Comparison of ENCODE assay signal across 1 cellular context in the genomic region with DNA sequence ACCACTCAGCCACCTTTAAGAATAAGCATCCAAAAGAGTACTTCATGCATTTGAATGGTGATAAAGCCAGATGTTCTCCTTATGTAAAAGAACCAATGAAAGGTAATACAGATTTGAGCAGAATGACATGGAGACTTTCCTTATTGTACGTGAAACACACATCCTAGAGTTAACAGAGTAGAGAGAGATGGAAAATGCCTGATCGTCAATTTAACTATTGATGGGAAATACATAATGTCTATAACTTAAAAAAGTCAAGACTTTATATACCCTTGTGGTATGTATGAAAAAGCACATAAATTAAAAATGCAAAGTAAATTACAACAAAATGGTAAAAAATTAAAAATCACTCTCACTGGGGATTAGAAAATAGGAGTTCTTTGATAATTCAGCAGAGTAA.
TF ChIP-seq lines count a peak whose summit lies in the region.

No MANE protein-coding gene starts in this region.

TF ChIP-seq in GM23338, 12 proteins besides CTCF, POLR2A, EP300 and RAD21 (continued from another document):
- TF ChIP-seq, protein P1, sequence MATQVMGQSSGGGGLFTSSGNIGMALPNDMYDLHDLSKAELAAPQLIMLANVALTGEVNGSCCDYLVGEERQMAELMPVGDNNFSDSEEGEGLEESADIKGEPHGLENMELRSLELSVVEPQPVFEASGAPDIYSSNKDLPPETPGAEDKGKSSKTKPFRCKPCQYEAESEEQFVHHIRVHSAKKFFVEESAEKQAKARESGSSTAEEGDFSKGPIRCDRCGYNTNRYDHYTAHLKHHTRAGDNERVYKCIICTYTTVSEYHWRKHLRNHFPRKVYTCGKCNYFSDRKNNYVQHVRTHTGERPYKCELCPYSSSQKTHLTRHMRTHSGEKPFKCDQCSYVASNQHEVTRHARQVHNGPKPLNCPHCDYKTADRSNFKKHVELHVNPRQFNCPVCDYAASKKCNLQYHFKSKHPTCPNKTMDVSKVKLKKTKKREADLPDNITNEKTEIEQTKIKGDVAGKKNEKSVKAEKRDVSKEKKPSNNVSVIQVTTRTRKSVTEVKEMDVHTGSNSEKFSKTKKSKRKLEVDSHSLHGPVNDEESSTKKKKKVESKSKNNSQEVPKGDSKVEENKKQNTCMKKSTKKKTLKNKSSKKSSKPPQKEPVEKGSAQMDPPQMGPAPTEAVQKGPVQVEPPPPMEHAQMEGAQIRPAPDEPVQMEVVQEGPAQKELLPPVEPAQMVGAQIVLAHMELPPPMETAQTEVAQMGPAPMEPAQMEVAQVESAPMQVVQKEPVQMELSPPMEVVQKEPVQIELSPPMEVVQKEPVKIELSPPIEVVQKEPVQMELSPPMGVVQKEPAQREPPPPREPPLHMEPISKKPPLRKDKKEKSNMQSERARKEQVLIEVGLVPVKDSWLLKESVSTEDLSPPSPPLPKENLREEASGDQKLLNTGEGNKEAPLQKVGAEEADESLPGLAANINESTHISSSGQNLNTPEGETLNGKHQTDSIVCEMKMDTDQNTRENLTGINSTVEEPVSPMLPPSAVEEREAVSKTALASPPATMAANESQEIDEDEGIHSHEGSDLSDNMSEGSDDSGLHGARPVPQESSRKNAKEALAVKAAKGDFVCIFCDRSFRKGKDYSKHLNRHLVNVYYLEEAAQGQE (IDR thresholded peaks at IDR 0.05; ENCODE audit: unreplicated experiment), result no peak
- TF ChIP-seq JUNB (IDR thresholded peaks at IDR 0.05; ENCODE audit: unreplicated experiment) (no peak), EZH2phosphoT487 (IDR thresholded peaks at IDR 0.05; ENCODE audit: unreplicated experiment) (no peak), EZH2 (IDR thresholded peaks at IDR 0.05; ENCODE audit: low read depth, unreplicated experiment) (no peak), CREB1 (CRISPR knock-in tag; IDR thresholded peaks at IDR 0.05; ENCODE audit: low read depth) (no peak), STAT1 (IDR thresholded peaks at IDR 0.05; ENCODE audit: unreplicated experiment) (no peak)
- TF ChIP-seq, protein P2, sequence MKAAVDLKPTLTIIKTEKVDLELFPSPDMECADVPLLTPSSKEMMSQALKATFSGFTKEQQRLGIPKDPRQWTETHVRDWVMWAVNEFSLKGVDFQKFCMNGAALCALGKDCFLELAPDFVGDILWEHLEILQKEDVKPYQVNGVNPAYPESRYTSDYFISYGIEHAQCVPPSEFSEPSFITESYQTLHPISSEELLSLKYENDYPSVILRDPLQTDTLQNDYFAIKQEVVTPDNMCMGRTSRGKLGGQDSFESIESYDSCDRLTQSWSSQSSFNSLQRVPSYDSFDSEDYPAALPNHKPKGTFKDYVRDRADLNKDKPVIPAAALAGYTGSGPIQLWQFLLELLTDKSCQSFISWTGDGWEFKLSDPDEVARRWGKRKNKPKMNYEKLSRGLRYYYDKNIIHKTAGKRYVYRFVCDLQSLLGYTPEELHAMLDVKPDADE (IDR thresholded peaks at IDR 0.05), result no peak
